11 cellular contexts compared by ENCODE assay signal in genomic region chr6:157032923-157033322, GRCh38.
A peak's percentile ranks its signal among the peaks of the same experiment; 100 is the strongest.
DNase-seq lines count a peak whose midpoint lies in the region; ATAC-seq and TF ChIP-seq lines count a peak whose summit lies in the region.
"Had no signal": no experiment of that assay in that cellular context is flagged by ENCODE, and none has a peak within 500 bp of the region (broad histone marks: within the 10 kb centered on the region; RNA-seq: fewer than 3 reads in every experiment).

No MANE protein-coding gene starts in this region.

- ATAC-seq in right lobe of liver, result no peak
- ATAC-seq in HG03520 (IDR thresholded peaks at IDR 0.05; ENCODE audit: unreplicated experiment), result no peak
- ATAC-seq in HG03460 (IDR thresholded peaks at IDR 0.05; ENCODE audit: unreplicated experiment), result no peak

- H3K9ac ChIP-seq in adipocyte (ENCODE audit: low read length), result peak overlapping the region; percentile 85

- no peaks in the 10 kb centered on the region for H3K27me3 Mint-ChIP-seq in activated naive CD4-positive, alpha-beta T cell treated with anti-CD3 and anti-CD28 coated beads, Interleukin-2, amount 10 ng/mL, durations not matched to agents 7 days and 5 days

- peaks cover 5% of the 10 kb centered on the region for H3K36me3 Mint-ChIP-seq in activated naive CD4-positive, alpha-beta T cell treated with anti-CD3 and anti-CD28 coated beads, Interleukin-2, amount 10 ng/mL, durations not matched to agents 7 days and 5 days

- TF ChIP-seq POLR2A in right lobe of liver (IDR thresholded peaks at IDR 0.05), result no peak

- H3K4me1 Mint-ChIP-seq in activated naive CD4-positive, alpha-beta T cell treated with anti-CD3 and anti-CD28 coated beads, Interleukin-2, amount 10 ng/mL, durations not matched to agents 7 days and 5 days, result peaks cover 19% of the 10 kb centered on the region

- H3K9me3 Mint-ChIP-seq in activated naive CD4-positive, alpha-beta T cell treated with anti-CD3 and anti-CD28 coated beads, Interleukin-2, amount 10 ng/mL, durations not matched to agents 7 days and 5 days, result no peaks in the 10 kb centered on the region

- peak overlapping the region; percentile 85 for H3K4me3 ChIP-seq in adipocyte (ENCODE audit: low read length)
- peak overlapping the region; percentile 21 to 48 (median 41) for H3K4me3 ChIP-seq in right lobe of liver
- peak overlapping the region; percentile 35 to 42 for H3K4me3 ChIP-seq in tibial artery

- intact Hi-C loops in right lobe of liver (cut with DNase I), result loop anchor here in 1 of 2 donors (10.0 kb wide), 1 partner anchor 152 kb away; no protein-coding TSS in a partner anchor
- intact Hi-C loops in tibial artery (cut with DNase I; ENCODE audit: low total_unique reads), result no loop called here

- WGBS in right lobe of liver (ENCODE audit: insufficient coverage, low coverage, low lambda C conversion rate, missing lambda C conversion rate), result 40% methylated on average over 4 of the region's 4 CpGs

- CTCF ChIA-PET in activated naive CD4-positive, alpha-beta T cell treated with anti-CD3 and anti-CD28 coated beads, Interleukin-2, amount 10 ng/mL, durations not matched to agents 7 days and 5 days (lab: Charles Lee), result interaction anchor here (0.7 to 4.1 kb wide), 8 partner anchors 9 to 257 kb away, joined by 3 to 49 read pairs (median 4); no protein-coding TSS in a partner anchor

- no peaks in the 10 kb centered on the region for H3K27me3 ChIP-seq in adipocyte (replicated peaks; ENCODE audit: control insufficient read depth, insufficient read depth, low read length)
- H3K27me3 ChIP-seq in right lobe of liver, result no peaks in the 10 kb centered on the region
- no peaks in the 10 kb centered on the region for H3K27me3 ChIP-seq in tibial artery

- H3K27ac Mint-ChIP-seq in activated naive CD4-positive, alpha-beta T cell treated with anti-CD3 and anti-CD28 coated beads, Interleukin-2, amount 10 ng/mL, durations not matched to agents 7 days and 5 days, result no peak overlapping the region

- DNase-seq in activated naive CD4-positive, alpha-beta T cell treated with anti-CD3 and anti-CD28 coated beads, Interleukin-2, amount 10 ng/mL, durations not matched to agents 7 days and 5 days, result no peak
- DNase-seq in activated naive CD4-positive, alpha-beta T cell (lab: John Stamatoyannopoulos, UW), result no peak
- DNase-seq in adipocyte (ENCODE audit: low read depth), result no peak
- DNase-seq in right lobe of liver, result no peak
- no peak for DNase-seq in tibial artery
- DNase-seq in NCI-H82 (lab: John Stamatoyannopoulos, UW), result no peak
- DNase-seq: activated naive CD4-positive, alpha-beta T cell treated with Interleukin-2 at 50 U/mL for 16 hours; GOT3; NCI-H2171 had no signal

- no peak for TF ChIP-seq CTCF in right lobe of liver (IDR thresholded peaks at IDR 0.05)
- TF ChIP-seq CTCF in tibial artery (IDR thresholded peaks at IDR 0.05), result no peak

- H3K36me3 ChIP-seq in adipocyte (ENCODE audit: control insufficient read depth, insufficient read depth, low read length, severe bottlenecking) (no peaks in the 10 kb centered on the region), right lobe of liver (no peaks in the 10 kb centered on the region), tibial artery (no peaks in the 10 kb centered on the region)

- H3K9me3 ChIP-seq in adipocyte (ENCODE audit: control insufficient read depth, low read length) (no peaks in the 10 kb centered on the region), right lobe of liver (no peaks in the 10 kb centered on the region), tibial artery (no peaks in the 10 kb centered on the region)

- H3K4me1 ChIP-seq in adipocyte (ENCODE audit: control insufficient read depth, insufficient read depth, low read length) (peaks cover 41% of the 10 kb centered on the region), right lobe of liver (peaks cover 0 to 15% (median 6%) of the 10 kb centered on the region in 4 donors), tibial artery (peaks cover 0 to 57% (median 34%) of the 10 kb centered on the region in 4 donors)

- H3K27ac ChIP-seq in right lobe of liver (peak overlapping the region in 2 of 3 donors; percentile 62 to 73), tibial artery (peak overlapping the region in 1 of 2 donors; percentile 38)

- peak overlapping the region; percentile 92 for H3K4me3 Mint-ChIP-seq in activated naive CD4-positive, alpha-beta T cell treated with anti-CD3 and anti-CD28 coated beads, Interleukin-2, amount 10 ng/mL, durations not matched to agents 7 days and 5 days
